8 cellular contexts compared by ENCODE assay signal in genomic region chr2:213934560-213934959, GRCh38.
DNase-seq lines count a peak whose midpoint lies in the region; ATAC-seq, FAIRE-seq and TF ChIP-seq lines count a peak whose summit lies in the region.

No MANE protein-coding gene starts in this region.

- no peaks in the 10 kb centered on the region for H3K36me3 ChIP-seq in gastrocnemius medialis

- intact Hi-C loops in activated CD4-positive, alpha-beta T cell treated with anti-CD3 and anti-CD28 coated beads for 36 hours (cut with DNase I, micrococcal nuclease): loop anchor here (1.0 to 10.0 kb wide), 4 partner anchors 127 to 1250 kb away; no protein-coding TSS in a partner anchor
- intact Hi-C loops in gastrocnemius medialis (cut with DNase I; ENCODE audit: low total_unique reads): no loop called here

- no peak overlapping the region for H3K4me3 Mint-ChIP-seq in activated CD4-positive, alpha-beta T cell treated with anti-CD3 and anti-CD28 coated beads for 36 hours

- no peak for TF ChIP-seq POLR2A in H54 (IDR thresholded peaks at IDR 0.05; ENCODE audit: low read depth, low read length)
- TF ChIP-seq POLR2A in gastrocnemius medialis (IDR thresholded peaks at IDR 0.05): no peak

- in situ Hi-C loops in gastrocnemius medialis (cut with MboI; ENCODE audit: low sequenced_read_pairs in 4 of 4): loop anchor here in 1 of 4 donors (25.0 kb wide), 1 partner anchor 697 kb away; no protein-coding TSS in a partner anchor

- FAIRE-seq in H54 (lab: Jason Lieb, UNC): peak; percentile 11

- H3K27me3 Mint-ChIP-seq in activated CD4-positive, alpha-beta T cell treated with anti-CD3 and anti-CD28 coated beads for 36 hours: peaks cover 2% of the 10 kb centered on the region

- CTCF ChIA-PET in activated CD4-positive, alpha-beta T cell treated with anti-CD3 and anti-CD28 coated beads for 36 hours (lab: Charles Lee): interaction anchor here (0.7 kb wide), 1 partner anchor 1618 kb away, joined by 3 read pairs; no protein-coding TSS in a partner anchor

- no peaks in the 10 kb centered on the region for H3K36me3 Mint-ChIP-seq in activated CD4-positive, alpha-beta T cell treated with anti-CD3 and anti-CD28 coated beads for 36 hours (ENCODE audit: low read depth)

- H3K4me1 ChIP-seq in gastrocnemius medialis: no peaks in the 10 kb centered on the region

- H3K27me3 ChIP-seq in gastrocnemius medialis: no peaks in the 10 kb centered on the region

- no peaks in the 10 kb centered on the region for H3K4me1 Mint-ChIP-seq in activated CD4-positive, alpha-beta T cell treated with anti-CD3 and anti-CD28 coated beads for 36 hours

- peak; percentile 44 for ATAC-seq in activated CD4-positive, alpha-beta T cell treated with anti-CD3 and anti-CD28 coated beads for 36 hours
- ATAC-seq in gastrocnemius medialis: no peak

- H3K27ac Mint-ChIP-seq in activated CD4-positive, alpha-beta T cell treated with anti-CD3 and anti-CD28 coated beads for 36 hours: no peak overlapping the region

- TF ChIP-seq CTCF in LNCaP clone FGC (IDR thresholded peaks at IDR 0.05; ENCODE audit: control insufficient read depth, extremely low read depth, insufficient read depth) (0 out of 2 replicates have a peak, but pooled peaks have one; percentile 23), epithelial cell of proximal tubule (conservative IDR thresholded peaks at IDR 0.05; ENCODE audit: low read depth, low read length) (peak; percentile 63), gastrocnemius medialis (IDR thresholded peaks at IDR 0.05 in 4 of 5, conservative IDR thresholded peaks at IDR 0.05 in 1 of 5) (peak in 2 of 5 experiments; percentile 6 to 34)

- H3K27ac ChIP-seq in gastrocnemius medialis: no peak overlapping the region

- H3K9me3 ChIP-seq in gastrocnemius medialis: no peaks in the 10 kb centered on the region

- no peak for DNase-seq in activated CD4-positive, alpha-beta T cell treated with anti-CD3 and anti-CD28 coated beads for 36 hours
- no peak for DNase-seq in activated CD4-positive, alpha-beta T cell treated with anti-CD3 and anti-CD28 coated beads, Interleukin-2, amount 50 U/mL, for 4 hours
- DNase-seq in H54 (ENCODE audit: insufficient read length, low spot score): no peak
- DNase-seq in LNCaP clone FGC (ENCODE audit: low read depth): no peak
- no peak for DNase-seq in epithelial cell of proximal tubule (ENCODE audit: low read depth)
- no peak for DNase-seq in glomerular visceral epithelial cell (ENCODE audit: extremely low spot score)
- no peak for DNase-seq in HCEC 1CT
- no peak for DNase-seq in gastrocnemius medialis

- POLR2A ChIA-PET in activated CD4-positive, alpha-beta T cell treated with anti-CD3 and anti-CD28 coated beads for 36 hours (lab: Charles Lee): no interaction called here

- H3K4me3 ChIP-seq in LNCaP clone FGC (ENCODE audit: low read depth, low read length): no peak overlapping the region
- no peak overlapping the region for H3K4me3 ChIP-seq in epithelial cell of proximal tubule (ENCODE audit: low read depth, low read length)
- H3K4me3 ChIP-seq in gastrocnemius medialis: no peak overlapping the region

- H3K9me3 Mint-ChIP-seq in activated CD4-positive, alpha-beta T cell treated with anti-CD3 and anti-CD28 coated beads for 36 hours (ENCODE audit: low read depth): no peaks in the 10 kb centered on the region
